11 cellular contexts compared by ENCODE assay signal in genomic region chr17:76536511-76537287, GRCh38. TPM values are rescaled to one million over a fixed set of nuclear protein-coding genes. Genes with fewer than 3 reads are reported as not detected.
A peak's percentile ranks its signal among the peaks of the same experiment; 100 is the strongest.
DNase-seq lines count a peak whose midpoint lies in the region; ATAC-seq and TF ChIP-seq lines count a peak whose summit lies in the region.
"Had no signal": no experiment of that assay in that cellular context is flagged by ENCODE, and none has a peak within 500 bp of the region (broad histone marks: within the 10 kb centered on the region; RNA-seq: fewer than 3 reads in every experiment).

No MANE protein-coding gene starts in this region.

- no peak for ATAC-seq in stimulated activated memory B cell treated with anti-CD40 and anti-IgM and Interleukin-4, amounts not matched to agents 10 μg/mL and 1 μg/mL and 100 μg/mL, for 72 hours
- ATAC-seq in foreskin keratinocyte = no peak
- no peak for ATAC-seq in activated CD8-positive, alpha-beta T cell treated with anti-CD3 and anti-CD28 coated beads, Interleukin-2, amount 10 ng/mL, durations not matched to agents 7 days and 5 days
- ATAC-seq: activated T-helper 17 cell treated with anti-CD3 and anti-CD28 coated beads, Interleukin-2, amount 50 U/mL, for 72 hours had no signal

- TF ChIP-seq POLR2A in adrenal gland (IDR thresholded peaks at IDR 0.05) = no peak

- H3K9ac ChIP-seq in duodenal mucosa (ENCODE audit: low read depth in 1 of 2, low read length in 2 of 2) = peak overlapping the region; percentile 25 to 35
- H3K9ac ChIP-seq in liver (ENCODE audit: low read depth in 1 of 2, low read length in 2 of 2) = no peak overlapping the region

- WGBS in liver = 66% methylated on average over 25 of the region's 25 CpGs
- WGBS in adrenal gland, 4 donors = 50 to 77% (median 58%) methylated on average over 17 to 25 of the region's 25 CpGs

- no peak overlapping the region for H3K27ac Mint-ChIP-seq in stimulated activated memory B cell treated with anti-CD40 and anti-IgM and Interleukin-4, amounts not matched to agents 10 μg/mL and 1 μg/mL and 100 μg/mL, for 72 hours
- no peak overlapping the region for H3K27ac Mint-ChIP-seq in activated CD8-positive, alpha-beta T cell treated with anti-CD3 and anti-CD28 coated beads, Interleukin-2, amount 10 ng/mL, durations not matched to agents 7 days and 5 days
- H3K27ac Mint-ChIP-seq: activated T-helper 17 cell treated with anti-CD3 and anti-CD28 coated beads, Interleukin-2, amount 50 U/mL, for 72 hours had no signal

- H3K36me3 Mint-ChIP-seq in stimulated activated memory B cell treated with anti-CD40 and anti-IgM and Interleukin-4, amounts not matched to agents 10 μg/mL and 1 μg/mL and 100 μg/mL, for 72 hours = no peaks in the 10 kb centered on the region
- H3K36me3 Mint-ChIP-seq in activated CD8-positive, alpha-beta T cell treated with anti-CD3 and anti-CD28 coated beads, Interleukin-2, amount 10 ng/mL, durations not matched to agents 7 days and 5 days (ENCODE audit: low read depth) = no peaks in the 10 kb centered on the region

- POLR2A ChIA-PET in activated CD8-positive, alpha-beta T cell treated with anti-CD3 and anti-CD28 coated beads, Interleukin-2, amount 10 ng/mL, durations not matched to agents 7 days and 5 days (lab: Charles Lee) = interaction anchor here (1.1 kb wide), 1 partner anchor 135 kb away, joined by 4 read pairs; no protein-coding TSS in a partner anchor

- H3K4me1 Mint-ChIP-seq in stimulated activated memory B cell treated with anti-CD40 and anti-IgM and Interleukin-4, amounts not matched to agents 10 μg/mL and 1 μg/mL and 100 μg/mL, for 72 hours = peaks cover 40% of the 10 kb centered on the region
- peaks cover 4% of the 10 kb centered on the region for H3K4me1 Mint-ChIP-seq in activated CD8-positive, alpha-beta T cell treated with anti-CD3 and anti-CD28 coated beads, Interleukin-2, amount 10 ng/mL, durations not matched to agents 7 days and 5 days (ENCODE audit: low read depth)
- H3K4me1 Mint-ChIP-seq: activated T-helper 17 cell treated with anti-CD3 and anti-CD28 coated beads, Interleukin-2, amount 50 U/mL, for 72 hours had no signal

- no peak for TF ChIP-seq RAD21 in liver (IDR thresholded peaks at IDR 0.05)

- intact Hi-C loops in adrenal gland (cut with DNase I) = no loop called here

- H3K27me3 ChIP-seq in duodenal mucosa (ENCODE audit: control insufficient read depth in 1 of 2, insufficient read depth in 2 of 2, low read length in 2 of 2) (peaks cover 27 to 31% of the 10 kb centered on the region in 2 donors), liver (ENCODE audit: control insufficient read depth in 4 of 4, insufficient read depth in 4 of 4, low read length in 3 of 4) (no peaks in the 10 kb centered on the region), adrenal gland (peaks cover 9% of the 10 kb centered on the region), foreskin keratinocyte (peaks cover 10% of the 10 kb centered on the region)

- H3K27me3 Mint-ChIP-seq in stimulated activated memory B cell treated with anti-CD40 and anti-IgM and Interleukin-4, amounts not matched to agents 10 μg/mL and 1 μg/mL and 100 μg/mL, for 72 hours = peaks cover 43% of the 10 kb centered on the region
- H3K27me3 Mint-ChIP-seq in activated CD8-positive, alpha-beta T cell treated with anti-CD3 and anti-CD28 coated beads, Interleukin-2, amount 10 ng/mL, durations not matched to agents 7 days and 5 days (ENCODE audit: low read depth) = peaks cover 43% of the 10 kb centered on the region

- CTCF ChIA-PET in activated CD8-positive, alpha-beta T cell treated with anti-CD3 and anti-CD28 coated beads, Interleukin-2, amount 10 ng/mL, durations not matched to agents 7 days and 5 days (lab: Charles Lee) = interaction anchor here (1.9 to 2.3 kb wide), 3 partner anchors 9 to 87 kb away, joined by 7 to 15 read pairs (median 14); no protein-coding TSS in a partner anchor

- H3K9me3 Mint-ChIP-seq in stimulated activated memory B cell treated with anti-CD40 and anti-IgM and Interleukin-4, amounts not matched to agents 10 μg/mL and 1 μg/mL and 100 μg/mL, for 72 hours = no peaks in the 10 kb centered on the region
- no peaks in the 10 kb centered on the region for H3K9me3 Mint-ChIP-seq in activated CD8-positive, alpha-beta T cell treated with anti-CD3 and anti-CD28 coated beads, Interleukin-2, amount 10 ng/mL, durations not matched to agents 7 days and 5 days (ENCODE audit: insufficient read depth)
- H3K9me3 Mint-ChIP-seq: activated T-helper 17 cell treated with anti-CD3 and anti-CD28 coated beads, Interleukin-2, amount 50 U/mL, for 72 hours had no signal

- peak overlapping the region; percentile 47 for H3K4me3 Mint-ChIP-seq in stimulated activated memory B cell treated with anti-CD40 and anti-IgM and Interleukin-4, amounts not matched to agents 10 μg/mL and 1 μg/mL and 100 μg/mL, for 72 hours
- H3K4me3 Mint-ChIP-seq in activated CD8-positive, alpha-beta T cell treated with anti-CD3 and anti-CD28 coated beads, Interleukin-2, amount 10 ng/mL, durations not matched to agents 7 days and 5 days = no peak overlapping the region
- H3K4me3 Mint-ChIP-seq: activated T-helper 17 cell treated with anti-CD3 and anti-CD28 coated beads, Interleukin-2, amount 50 U/mL, for 72 hours had no signal

- H3K4me1 ChIP-seq in duodenal mucosa (ENCODE audit: control insufficient read depth in 1 of 2, insufficient read depth in 2 of 2, low read length in 2 of 2) (peaks cover 5 to 7% of the 10 kb centered on the region in 2 donors), liver (ENCODE audit: control insufficient read depth in 4 of 4, insufficient read depth in 4 of 4, low read length in 3 of 4) (peaks cover 5 to 19% (median 8%) of the 10 kb centered on the region in 4 donors), adrenal gland (replicated peaks in 1 of 2) (peaks cover 4 to 22% of the 10 kb centered on the region in 2 donors), foreskin keratinocyte (no peaks in the 10 kb centered on the region)

- peak overlapping the region; percentile 38 for H3K4me3 ChIP-seq in HFF-Myc (replicated peaks; ENCODE audit: low read depth, low read length)
- peak overlapping the region; percentile 40 to 48 for H3K4me3 ChIP-seq in duodenal mucosa (ENCODE audit: low read depth in 1 of 2, low read length in 2 of 2)
- peak overlapping the region in 1 of 3 donors; percentile 46 for H3K4me3 ChIP-seq in liver (ENCODE audit: low read depth in 1 of 3, low read length in 3 of 3)
- peak overlapping the region in 1 of 4 donors; percentile 47 for H3K4me3 ChIP-seq in adrenal gland

- H3K36me3 ChIP-seq in duodenal mucosa (ENCODE audit: control insufficient read depth in 1 of 2, insufficient read depth in 2 of 2, low read length in 2 of 2) = no peaks in the 10 kb centered on the region
- no peaks in the 10 kb centered on the region for H3K36me3 ChIP-seq in liver (ENCODE audit: control insufficient read depth in 4 of 4, insufficient read depth in 3 of 4, low read depth in 1 of 4, low read length in 3 of 4)
- no peaks in the 10 kb centered on the region for H3K36me3 ChIP-seq in adrenal gland (replicated peaks in 1 of 2)

- H3K27ac ChIP-seq in duodenal mucosa (ENCODE audit: low read depth, low read length) (peak overlapping the region; percentile 42), liver (ENCODE audit: low read depth in 1 of 2, low read length in 2 of 2) (peak overlapping the region; percentile 23 to 31), adrenal gland (peak overlapping the region in 2 of 5 donors; percentile 60 to 71), foreskin keratinocyte (no peak overlapping the region)

- TF ChIP-seq CTCF in HFF-Myc (IDR thresholded peaks at IDR 0.05; ENCODE audit: low read depth, low read length, missing control alignments) (no peak), liver (IDR thresholded peaks at IDR 0.05; ENCODE audit: low read depth, low read length, missing input control) (no peak), adrenal gland (IDR thresholded peaks at IDR 0.05) (no peak), foreskin keratinocyte (conservative IDR thresholded peaks at IDR 0.05) (no peak)

- no peak for DNase-seq in HFF-Myc (ENCODE audit: extremely low read depth, low read depth)
- DNase-seq in adrenal gland = no peak
- no peak for DNase-seq in foreskin keratinocyte
- no peak for DNase-seq in activated CD8-positive, alpha-beta T cell treated with anti-CD3 and anti-CD28 coated beads, Interleukin-2, amount 10 ng/mL, durations not matched to agents 7 days and 5 days
- DNase-seq in NCI-H1694 (lab: John Stamatoyannopoulos, UW) = no peak
- DNase-seq: NCI-H748 treated with DMSO at 0.1 percent for 48 hours had no signal

- H3K9me3 ChIP-seq in duodenal mucosa (ENCODE audit: control insufficient read depth in 1 of 2, low read length in 2 of 2) = no peaks in the 10 kb centered on the region
- no peaks in the 10 kb centered on the region for H3K9me3 ChIP-seq in liver (ENCODE audit: control insufficient read depth in 4 of 4, low read length in 3 of 4)
- no peaks in the 10 kb centered on the region for H3K9me3 ChIP-seq in adrenal gland (replicated peaks in 1 of 3)

RNA-seq across cellular contexts. Expression of gene CYGB, which starts 0.8 kb away (rescaled TPM):
- total RNA-seq in liver (1 to 10 TPM; 1.6 to 7.8 TPM), adrenal gland (10 to 100 TPM in 7 of 8 donors, 1 to 10 TPM in 1; 9.5 to 18.1 (median 14.3) TPM), foreskin keratinocyte (10.2 and 17.8 TPM in 2 replicates)
- polyA plus RNA-seq in liver (1 to 10 TPM in 1 of 2 donors, under 1 TPM in 1; 0.83 to 1.2 TPM), adrenal gland (10 to 100 TPM in 2 of 3 donors, 1 to 10 TPM in 1; 7.8 to 38.3 (median 32.1) TPM), foreskin keratinocyte (15.0 and 24.3 TPM in 2 replicates)
- under 1 TPM in 1 of 2 experiments, not detected in 1; 0.40 TPM for total RNA-seq in activated CD8-positive, alpha-beta T cell treated with anti-CD3 and anti-CD28 coated beads, Interleukin-2, amount 10 ng/mL, durations not matched to agents 7 days and 5 days
- total RNA-seq: activated T-helper 17 cell treated with anti-CD3 and anti-CD28 coated beads, Interleukin-2, amount 50 U/mL, for 72 hours had no signal

RNA-seq across cellular contexts. Expression of gene PRCD, which starts 3.1 kb away (rescaled TPM):
- total RNA-seq in liver (1 to 10 TPM in 1 of 2 donors, under 1 TPM in 1; 0.75 to 1.0 TPM), adrenal gland (1 to 10 TPM in 6 of 8 donors, not detected in 2; 1.5 to 5.7 (median 2.8) TPM), foreskin keratinocyte (0.63 and 0.88 TPM in 2 replicates)
- polyA plus RNA-seq in liver (under 1 TPM in 1 of 2 donors, not detected in 1; 0.63 TPM), adrenal gland (10 to 100 TPM in 2 of 3 donors, 1 to 10 TPM in 1; 4.5 to 37.2 (median 14.3) TPM), foreskin keratinocyte (0.93 and 0.99 TPM in 2 replicates)
- not detected for total RNA-seq in activated CD8-positive, alpha-beta T cell treated with anti-CD3 and anti-CD28 coated beads, Interleukin-2, amount 10 ng/mL, durations not matched to agents 7 days and 5 days
- total RNA-seq: activated T-helper 17 cell treated with anti-CD3 and anti-CD28 coated beads, Interleukin-2, amount 50 U/mL, for 72 hours; myocyte had no signal

RNA-seq across cellular contexts. Expression of gene RHBDF2, which starts 35.5 kb away (rescaled TPM):
- total RNA-seq in liver (1 to 10 TPM; 3.6 to 6.7 TPM), adrenal gland (100 to 1,000 TPM in 1 of 8 donors, 10 to 100 TPM in 7; 12.3 to 156 (median 43.8) TPM), foreskin keratinocyte (38.1 and 49.0 TPM in 2 replicates)
- polyA plus RNA-seq in liver (1 to 10 TPM; 2.9 to 5.6 TPM), adrenal gland (10 to 100 TPM in 2 of 3 donors, 1 to 10 TPM in 1; 4.9 to 39.3 (median 19.1) TPM), foreskin keratinocyte (26.4 and 33.1 TPM in 2 replicates)
- total RNA-seq in activated CD8-positive, alpha-beta T cell treated with anti-CD3 and anti-CD28 coated beads, Interleukin-2, amount 10 ng/mL, durations not matched to agents 7 days and 5 days = 10 to 100 TPM; 51.4 to 52.1 TPM

RNA-seq across cellular contexts. Expression of gene ST6GALNAC2, which starts 49.0 kb away (rescaled TPM):
- total RNA-seq in liver (1 to 10 TPM; 1.3 to 2.6 TPM), adrenal gland (10 to 100 TPM in 2 of 8 donors, 1 to 10 TPM in 6; 4.5 to 37.8 (median 6.4) TPM), foreskin keratinocyte (23.4 and 38.5 TPM in 2 replicates)
- polyA plus RNA-seq in liver (under 1 TPM; 0.52 to 0.90 TPM), adrenal gland (1 to 10 TPM; 3.4 to 4.3 (median 3.8) TPM), foreskin keratinocyte (21.4 and 31.8 TPM in 2 replicates)
- not detected for total RNA-seq in activated CD8-positive, alpha-beta T cell treated with anti-CD3 and anti-CD28 coated beads, Interleukin-2, amount 10 ng/mL, durations not matched to agents 7 days and 5 days

Comparison
In these comparisons a context has a peak if more than half of its experiments do, and no peak if none do; other contexts are left out.
1. H3K9ac ChIP-seq: peak in duodenal mucosa (2 of 2); none in liver (0 of 2).